Comparison of ENCODE assay signal across 18 cellular contexts in the genomic region with DNA sequence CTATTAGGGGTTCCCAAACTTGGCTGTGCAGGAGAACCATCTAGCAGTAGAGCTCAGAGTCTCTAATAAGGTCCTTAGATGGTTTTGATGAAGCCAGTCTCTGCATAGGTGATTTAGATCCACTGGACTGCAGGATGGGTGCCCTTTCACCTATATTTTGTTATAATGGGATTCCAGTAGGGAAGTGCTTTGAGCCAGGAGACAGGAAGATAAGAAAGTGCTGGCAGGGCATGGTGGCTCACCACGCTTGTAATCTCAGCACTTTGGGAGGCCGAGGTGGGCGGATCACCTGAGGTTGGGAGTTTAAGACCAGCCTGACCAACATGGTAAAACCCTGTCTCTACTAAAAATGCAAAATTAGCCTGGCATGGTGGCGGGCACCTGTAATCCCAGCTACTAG. TPM values are rescaled to one million over a fixed set of nuclear protein-coding genes. Genes with fewer than 3 reads are reported as not detected.
"Had no signal": no experiment of that assay in that cellular context is flagged by ENCODE, and none has a peak within 500 bp of the region (broad histone marks: within the 10 kb centered on the region; RNA-seq: fewer than 3 reads in every experiment).

No MANE protein-coding gene starts in this region.

RNA-seq across cellular contexts. Expression of gene SMIM36, which starts 45.5 kb away (rescaled TPM):
- total RNA-seq: natural killer cell, occipital lobe, osteoblast, ovary, posterior vena cava, prostate gland, pulmonary artery endothelial cell, right atrium auricular region, sciatic nerve, smooth muscle cell, spleen, suprapubic skin, transverse colon, upper lobe of right lung, urinary bladder, uterus had no signal
- polyA plus RNA-seq: neural cell, ovary, smooth muscle cell, spleen, thymus, urinary bladder had no signal
